1 cellular context compared by ENCODE assay signal in genomic region chr9:101354765-101355708, GRCh38.
TF ChIP-seq lines count a peak whose summit lies in the region.

No MANE protein-coding gene starts in this region.

TF ChIP-seq in HepG2, 621 proteins besides CTCF, POLR2A, EP300 and RAD21 (continued from another document and continues in another):
- TF ChIP-seq ZHX1 (CRISPR knock-in tag; IDR thresholded peaks at IDR 0.05; ENCODE audit: low read depth), result peak; percentile 64; the same call in 1 of the 2 replicates
- TF ChIP-seq TCF7 (IDR thresholded peaks at IDR 0.05; ENCODE audit: low read depth), result no peak
- TF ChIP-seq PLSCR1 (CRISPR knock-in tag; IDR thresholded peaks at IDR 0.05; ENCODE audit: borderline replicate concordance), result no peak
- no peak for TF ChIP-seq CENPBD1 (CRISPR knock-in tag; IDR thresholded peaks at IDR 0.05; ENCODE audit: borderline replicate concordance, low read depth)
- TF ChIP-seq ZFP1 (CRISPR knock-in tag; IDR thresholded peaks at IDR 0.05), result no peak
- TF ChIP-seq LRRFIP1 (CRISPR knock-in tag; conservative IDR thresholded peaks at IDR 0.05), result no peak
- TF ChIP-seq ZNF773 (CRISPR knock-in tag; IDR thresholded peaks at IDR 0.05; ENCODE audit: borderline replicate concordance), result no peak
- TF ChIP-seq THRA (CRISPR knock-in tag; IDR thresholded peaks at IDR 0.05; ENCODE audit: borderline replicate concordance), result no peak
- TF ChIP-seq TOPORS (CRISPR knock-in tag; IDR thresholded peaks at IDR 0.05), result no peak
- no peak for TF ChIP-seq THAP8 (CRISPR knock-in tag; IDR thresholded peaks at IDR 0.05; ENCODE audit: borderline replicate concordance)
- no peak for TF ChIP-seq CHD2 (IDR thresholded peaks at IDR 0.05; ENCODE audit: low read depth, low read length)
- no peak for TF ChIP-seq BRCA1 (CRISPR knock-in tag; IDR thresholded peaks at IDR 0.05)
- no peak for TF ChIP-seq TEAD3 (CRISPR knock-in tag; optimal IDR thresholded peaks at IDR 0.05; ENCODE audit: borderline replicate concordance)
- no peak for TF ChIP-seq EZH2 (conservative IDR thresholded peaks at IDR 0.05; ENCODE audit: low read depth, low read length)
- no peak for TF ChIP-seq THAP7 (CRISPR knock-in tag; IDR thresholded peaks at IDR 0.05)
- TF ChIP-seq ZUFSP (CRISPR knock-in tag; IDR thresholded peaks at IDR 0.05; ENCODE audit: borderline replicate concordance), result no peak
- no peak for TF ChIP-seq ZNF101 (CRISPR knock-in tag; IDR thresholded peaks at IDR 0.05; ENCODE audit: borderline replicate concordance, low read depth)
- no peak for TF ChIP-seq PBX3 (CRISPR knock-in tag; IDR thresholded peaks at IDR 0.05; ENCODE audit: borderline replicate concordance)
- no peak for TF ChIP-seq ZNF589 (CRISPR knock-in tag; conservative IDR thresholded peaks at IDR 0.05)
- TF ChIP-seq SMAD9 (CRISPR knock-in tag; IDR thresholded peaks at IDR 0.05), result no peak
- no peak for TF ChIP-seq GPN1 (CRISPR knock-in tag; IDR thresholded peaks at IDR 0.05; ENCODE audit: borderline replicate concordance)
- TF ChIP-seq NFAT5 (CRISPR knock-in tag; IDR thresholded peaks at IDR 0.05), result no peak
- no peak for TF ChIP-seq USF2 (IDR thresholded peaks at IDR 0.05; ENCODE audit: low read depth, low read length)
- TF ChIP-seq USF2 (CRISPR knock-in tag; IDR thresholded peaks at IDR 0.05; ENCODE audit: borderline replicate concordance), result no peak
